ENCODE assay signal across 21 cellular contexts in genomic region chr16:88622125-88622524, GRCh38. TPM values are rescaled to one million over a fixed set of nuclear protein-coding genes. Genes with fewer than 3 reads are reported as not detected.
DNase-seq lines count a peak whose midpoint lies in the region; ATAC-seq and TF ChIP-seq lines count a peak whose summit lies in the region.
"Had no signal": no experiment of that assay in that cellular context is flagged by ENCODE, and none has a peak within 500 bp of the region (broad histone marks: within the 10 kb centered on the region; RNA-seq: fewer than 3 reads in every experiment).

No MANE protein-coding gene starts in this region.

- no peaks in the 10 kb centered on the region for H3K27me3 Mint-ChIP-seq in activated naive CD4-positive, alpha-beta T cell treated with anti-CD3 and anti-CD28 coated beads, Interleukin-2, amount 10 ng/mL, durations not matched to agents 7 days and 5 days
- H3K27me3 Mint-ChIP-seq in CD8-positive, alpha-beta T cell (ENCODE audit: low read depth), result no peaks in the 10 kb centered on the region
- H3K27me3 Mint-ChIP-seq in immature natural killer cell (ENCODE audit: low read depth in 3 of 3) (peaks cover 17 to 25% (median 20%) of the 10 kb centered on the region in 3 donors), glutamatergic neuron (ENCODE audit: unreplicated experiment) (no peaks in the 10 kb centered on the region)

- peak overlapping the region; percentile 62 for H3K27ac Mint-ChIP-seq in activated naive CD4-positive, alpha-beta T cell treated with anti-CD3 and anti-CD28 coated beads, Interleukin-2, amount 10 ng/mL, durations not matched to agents 7 days and 5 days
- H3K27ac Mint-ChIP-seq in CD8-positive, alpha-beta T cell, result peak overlapping the region; percentile 73
- H3K27ac Mint-ChIP-seq in immature natural killer cell (peak overlapping the region; percentile 75 to 100 (median 99)), glutamatergic neuron (ENCODE audit: unreplicated experiment) (no peak overlapping the region)

- POLR2A ChIA-PET in CD8-positive, alpha-beta T cell (lab: Charles Lee), result no interaction called here

- no peaks in the 10 kb centered on the region for H3K9me3 ChIP-seq in CD8-positive, alpha-beta T cell (ENCODE audit: low read length)
- H3K9me3 ChIP-seq in MG63, result no peaks in the 10 kb centered on the region
- H3K9me3 ChIP-seq: BLaER1 had no signal

- peaks cover 33% of the 10 kb centered on the region for H3K36me3 Mint-ChIP-seq in activated naive CD4-positive, alpha-beta T cell treated with anti-CD3 and anti-CD28 coated beads, Interleukin-2, amount 10 ng/mL, durations not matched to agents 7 days and 5 days
- H3K36me3 Mint-ChIP-seq in CD8-positive, alpha-beta T cell, result peaks cover 69% of the 10 kb centered on the region
- H3K36me3 Mint-ChIP-seq in immature natural killer cell, result peaks cover 3 to 24% (median 9%) of the 10 kb centered on the region in 3 donors
- H3K36me3 Mint-ChIP-seq in glutamatergic neuron (ENCODE audit: unreplicated experiment), result no peaks in the 10 kb centered on the region

- no peak overlapping the region for H3K4me3 Mint-ChIP-seq in activated naive CD4-positive, alpha-beta T cell treated with anti-CD3 and anti-CD28 coated beads, Interleukin-2, amount 10 ng/mL, durations not matched to agents 7 days and 5 days
- no peak overlapping the region for H3K4me3 Mint-ChIP-seq in CD8-positive, alpha-beta T cell
- no peak overlapping the region for H3K4me3 Mint-ChIP-seq in immature natural killer cell
- no peak overlapping the region for H3K4me3 Mint-ChIP-seq in glutamatergic neuron (ENCODE audit: unreplicated experiment)

- intact Hi-C loops in CD8-positive, alpha-beta T cell (cut with DNase I, micrococcal nuclease), result no loop called here

- CTCF ChIA-PET in activated naive CD4-positive, alpha-beta T cell treated with anti-CD3 and anti-CD28 coated beads, Interleukin-2, amount 10 ng/mL, durations not matched to agents 7 days and 5 days (lab: Charles Lee), result no interaction called here
- CTCF ChIA-PET in CD8-positive, alpha-beta T cell (lab: Charles Lee), result no interaction called here

- no peak for ATAC-seq in CD8-positive, alpha-beta T cell
- ATAC-seq: PC-3 had no signal

- no peaks in the 10 kb centered on the region for H3K9me3 Mint-ChIP-seq in activated naive CD4-positive, alpha-beta T cell treated with anti-CD3 and anti-CD28 coated beads, Interleukin-2, amount 10 ng/mL, durations not matched to agents 7 days and 5 days
- no peaks in the 10 kb centered on the region for H3K9me3 Mint-ChIP-seq in CD8-positive, alpha-beta T cell
- H3K9me3 Mint-ChIP-seq in immature natural killer cell (no peaks in the 10 kb centered on the region), glutamatergic neuron (ENCODE audit: unreplicated experiment) (peaks cover 2% of the 10 kb centered on the region)

- peaks cover 24% of the 10 kb centered on the region for H3K4me1 Mint-ChIP-seq in activated naive CD4-positive, alpha-beta T cell treated with anti-CD3 and anti-CD28 coated beads, Interleukin-2, amount 10 ng/mL, durations not matched to agents 7 days and 5 days
- H3K4me1 Mint-ChIP-seq in CD8-positive, alpha-beta T cell (ENCODE audit: low read depth), result peaks cover 22% of the 10 kb centered on the region
- H3K4me1 Mint-ChIP-seq in immature natural killer cell (peaks cover 37 to 44% of the 10 kb centered on the region in 2 donors), glutamatergic neuron (ENCODE audit: low read depth, unreplicated experiment) (peaks cover 28% of the 10 kb centered on the region)

- H3K4me1 ChIP-seq in CD8-positive, alpha-beta T cell (ENCODE audit: insufficient read depth, low read length), result peaks cover 28% of the 10 kb centered on the region

- H3K4me3 ChIP-seq in CD8-positive, alpha-beta T cell (ENCODE audit: low read depth, low read length), result no peak overlapping the region
- no peak overlapping the region for H3K4me3 ChIP-seq in MG63
- H3K4me3 ChIP-seq: BLaER1 had no signal

- peaks cover 35% of the 10 kb centered on the region for H3K36me3 ChIP-seq in CD8-positive, alpha-beta T cell (ENCODE audit: insufficient read depth, low read length)
- no peaks in the 10 kb centered on the region for H3K36me3 ChIP-seq in MG63

- H3K27me3 ChIP-seq in CD8-positive, alpha-beta T cell (ENCODE audit: insufficient read depth, low read length), result no peaks in the 10 kb centered on the region
- H3K27me3 ChIP-seq in MG63, result no peaks in the 10 kb centered on the region
- H3K27me3 ChIP-seq: BLaER1 had no signal

- TF ChIP-seq CTCF in CD8-positive, alpha-beta T cell (IDR thresholded peaks at IDR 0.05), result no peak
- TF ChIP-seq CTCF in glutamatergic neuron (IDR thresholded peaks at IDR 0.05; ENCODE audit: partially characterized antibody, unreplicated experiment), result no peak

- no peak for DNase-seq in activated naive CD4-positive, alpha-beta T cell treated with anti-CD3 and anti-CD28 coated beads, Interleukin-2, amount 10 ng/mL, durations not matched to agents 7 days and 5 days
- no peak for DNase-seq in activated naive CD4-positive, alpha-beta T cell treated with anti-CD3 and anti-CD28 coated beads, Interleukin-2, amount 50 U/mL, for 16 hours
- no peak for DNase-seq in CD8-positive, alpha-beta T cell
- DNase-seq in immature natural killer cell (no peak), glutamatergic neuron (no peak), MG63 (no peak), SW480 (ENCODE audit: low spot score) (no peak)
- DNase-seq: Calu3; DND-41; HCEC 1CT; KG1; MM.1S; NCI-H2029 treated with DMSO at 0.1 percent for 48 hours; NCI-H446 treated with DMSO at 0.1 percent for 48 hours; NCI-H526; NCI-H82; NK-92 treated with Interleukin-12 subunit alpha and Interleukin-12 subunit beta, amount 100 ng/mL, for 24 hours; PC-3 had no signal

- no peak overlapping the region for H3K27ac ChIP-seq in CD8-positive, alpha-beta T cell (ENCODE audit: low read depth, low read length)
- H3K27ac ChIP-seq in angular gyrus (ENCODE audit: low read depth, low read length), result peak overlapping the region; percentile 25
- H3K27ac ChIP-seq: BLaER1 had no signal

RNA-seq across cellular contexts. Expression of gene IL17C, which starts 16.2 kb away (rescaled TPM):
- total RNA-seq in CD8-positive, alpha-beta T cell, result under 1 TPM; 0.56 to 0.81 TPM
- under 1 TPM in 2 of 3 donors, not detected in 1; 0.64 to 0.80 TPM for polyA plus RNA-seq in immature natural killer cell
- not detected for total RNA-seq in glutamatergic neuron (ENCODE audit: unreplicated experiment)
- not detected in 2 replicates for total RNA-seq in MG63 (2014; rRNA removed; shearing (Covaris generic); ENCODE audit: low replicate concordance)
- total RNA-seq: A172, Calu3, PC-3 had no signal

RNA-seq across cellular contexts. Expression of gene CYBA, which starts 28.7 kb away (rescaled TPM):
- 100 to 1,000 TPM; 312 to 320 TPM for total RNA-seq in CD8-positive, alpha-beta T cell
- 1,000 to 10,000 TPM; 2,079 to 2,787 (median 2,690) TPM for polyA plus RNA-seq in immature natural killer cell
- total RNA-seq in glutamatergic neuron (ENCODE audit: unreplicated experiment), result 28.7 TPM
- total RNA-seq in MG63 (2014; rRNA removed; shearing (Covaris generic); ENCODE audit: low replicate concordance), result 10.7 and 21.2 TPM in 2 replicates
- total RNA-seq: PC-3 had no signal

RNA-seq across cellular contexts. Expression of gene MVD, which starts 40.8 kb away (rescaled TPM):
- 100 to 1,000 TPM; 118 to 124 TPM for total RNA-seq in CD8-positive, alpha-beta T cell
- polyA plus RNA-seq in immature natural killer cell, result 10 to 100 TPM; 79.4 to 96.6 (median 87.6) TPM
- 227 TPM for total RNA-seq in glutamatergic neuron (ENCODE audit: unreplicated experiment)
- total RNA-seq in MG63 (2014; rRNA removed; shearing (Covaris generic); ENCODE audit: low replicate concordance), result 16.8 and 25.7 TPM in 2 replicates

RNA-seq across cellular contexts. Expression of gene ZC3H18, which starts 51.9 kb away (rescaled TPM):
- total RNA-seq in CD8-positive, alpha-beta T cell, result 100 to 1,000 TPM; 140 to 149 TPM
- polyA plus RNA-seq in immature natural killer cell, result 10 to 100 TPM in 1 of 3 donors, 1 to 10 TPM in 2; 1.0 to 29.0 (median 8.7) TPM
- total RNA-seq in glutamatergic neuron (ENCODE audit: unreplicated experiment), result 48.9 TPM
- total RNA-seq in MG63 (2014; rRNA removed; shearing (Covaris generic); ENCODE audit: low replicate concordance), result 10.9 and 13.2 TPM in 2 replicates

Comparison
In these comparisons a context has a peak if more than half of its experiments do, and no peak if none do; other contexts are left out.
1. RNA of gene CYBA, which starts 28.7 kb away (total RNA-seq): 312 to 320 TPM in CD8-positive, alpha-beta T cell; 28.7 TPM in glutamatergic neuron (single experiment) and 10.7 to 21.2 TPM in MG63; every median in the first group is over 10 times any median in the second.